28 cellular contexts compared by ENCODE assay signal in the genomic region with DNA sequence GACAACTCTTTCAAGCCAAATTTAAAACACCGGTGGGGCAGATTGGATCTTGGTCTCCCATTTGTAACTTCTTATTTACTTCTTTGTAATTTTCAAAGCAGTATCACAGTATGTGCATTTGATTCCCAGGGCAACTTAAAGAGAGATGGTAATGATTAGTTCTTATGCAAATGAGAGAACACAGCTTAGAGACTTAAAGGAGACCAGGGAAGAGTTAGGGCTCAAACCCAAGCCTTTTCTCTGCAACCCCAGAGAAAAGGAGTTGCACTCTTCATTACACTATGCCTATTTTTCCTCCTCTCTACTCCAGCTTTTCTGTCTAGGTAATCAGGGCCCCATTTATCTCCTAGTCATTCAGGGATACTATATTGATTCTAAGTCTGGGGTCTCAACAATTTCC.
A peak's percentile ranks its signal among the peaks of the same experiment; 100 is the strongest.
DNase-seq lines count a peak whose midpoint lies in the region; ATAC-seq, FAIRE-seq and TF ChIP-seq lines count a peak whose summit lies in the region.
"Had no signal": no experiment of that assay in that cellular context is flagged by ENCODE, and none has a peak within 500 bp of the region (broad histone marks: within the 10 kb centered on the region; RNA-seq: fewer than 3 reads in every experiment).

No MANE protein-coding gene starts in this region.

- no peak overlapping the region for H3K18ac ChIP-seq in H1 (ENCODE audit: extremely low read depth, low read length)

- TF ChIP-seq CTCF in H1 (IDR thresholded peaks at IDR 0.05; ENCODE audit: control extremely low read depth in 1 of 3, insufficient read depth in 1 of 3, low read depth in 1 of 3, low read length in 3 of 3), result no peak
- TF ChIP-seq CTCF in neural progenitor cell (IDR thresholded peaks at IDR 0.05), result no peak

- no peaks in the 10 kb centered on the region for H3K9me3 Mint-ChIP-seq in neural progenitor cell
- H3K9me3 Mint-ChIP-seq in stimulated activated effector memory CD8-positive, alpha-beta T cell treated with anti-CD3 and anti-CD28 coated beads, Interleukin-12 subunit alpha, Interleukin-12 subunit beta, amount 100 ng/mL, for 72 hours, result peaks cover 4% of the 10 kb centered on the region

- no peak overlapping the region for H3K14ac ChIP-seq in H1 (ENCODE audit: insufficient read length)

- H4K5ac ChIP-seq in H1 (ENCODE audit: insufficient read length, low read depth, low read length), result no peak overlapping the region

- H3K27ac Mint-ChIP-seq in neural progenitor cell, result no peak overlapping the region
- no peak overlapping the region for H3K27ac Mint-ChIP-seq in stimulated activated effector memory CD8-positive, alpha-beta T cell treated with anti-CD3 and anti-CD28 coated beads, Interleukin-12 subunit alpha, Interleukin-12 subunit beta, amount 100 ng/mL, for 72 hours
- H3K27ac Mint-ChIP-seq: CD14-positive monocyte; CD4-positive, alpha-beta memory T cell; CD4-positive, CD25-positive, alpha-beta regulatory T cell; CD8-positive, alpha-beta memory T cell had no signal

- H3K23me2 ChIP-seq in H1 (ENCODE audit: low read depth, low read length), result no peaks in the 10 kb centered on the region

- no peaks in the 10 kb centered on the region for H3K9me3 ChIP-seq in HUES48 (ENCODE audit: control insufficient read depth, insufficient read depth, low read length)
- H3K9me3 ChIP-seq in H1 (ENCODE audit: insufficient read depth in 2 of 2, low read depth in 1 of 2, low read length in 1 of 2), result no peaks in the 10 kb centered on the region
- no peaks in the 10 kb centered on the region for H3K9me3 ChIP-seq in neural progenitor cell (ENCODE audit: low read depth)
- H3K9me3 ChIP-seq: BE2C, BLaER1 had no signal

- H3K9ac ChIP-seq in HUES48 (ENCODE audit: low read depth, low read length) (no peak overlapping the region), H1 (replicated peaks in 1 of 4; ENCODE audit: extremely low read depth in 1 of 4, low read depth in 3 of 4, low read length in 3 of 4) (no peak overlapping the region), neural progenitor cell (no peak overlapping the region)
- H3K9ac ChIP-seq: BLaER1 had no signal

- H2AK5ac ChIP-seq in H1 (ENCODE audit: low read depth, low read length), result no peak overlapping the region

- H4K20me1 ChIP-seq in H1 (replicated peaks in 1 of 2; ENCODE audit: control insufficient read depth in 1 of 2, insufficient read depth in 2 of 2, low read length in 2 of 2) (no peaks in the 10 kb centered on the region), neural progenitor cell (ENCODE audit: low read depth) (no peaks in the 10 kb centered on the region)
- H4K20me1 ChIP-seq: BLaER1 had no signal

- H2BK12ac ChIP-seq in H1 (ENCODE audit: low read depth, low read length), result no peak overlapping the region

- no peaks in the 10 kb centered on the region for H3K27me3 Mint-ChIP-seq in neural progenitor cell (ENCODE audit: insufficient read depth, low read depth)
- H3K27me3 Mint-ChIP-seq: CD4-positive, alpha-beta memory T cell; CD4-positive, CD25-positive, alpha-beta regulatory T cell; CD8-positive, alpha-beta memory T cell had no signal

- H3K4ac ChIP-seq in H1 (replicated peaks; ENCODE audit: insufficient read length, low read depth, low read length), result no peak overlapping the region

- H2BK15ac ChIP-seq in H1 (ENCODE audit: low read length), result no peak overlapping the region

- H2AFZ ChIP-seq in H1 (ENCODE audit: low read length) (no peak overlapping the region), neural progenitor cell (replicated peaks) (peak overlapping the region; percentile 14)

- no peak for TF ChIP-seq POLR2A in H1 (IDR thresholded peaks at IDR 0.05; ENCODE audit: control extremely low read depth in 1 of 2, low read depth in 2 of 2, low read length in 2 of 2)

- H3K4me1 Mint-ChIP-seq in neural progenitor cell, result peaks cover 8% of the 10 kb centered on the region
- H3K4me1 Mint-ChIP-seq in stimulated activated effector memory CD8-positive, alpha-beta T cell treated with anti-CD3 and anti-CD28 coated beads, Interleukin-12 subunit alpha, Interleukin-12 subunit beta, amount 100 ng/mL, for 72 hours, result no peaks in the 10 kb centered on the region
- H3K4me1 Mint-ChIP-seq: CD14-positive monocyte; CD4-positive, alpha-beta memory T cell; CD4-positive, CD25-positive, alpha-beta regulatory T cell; CD8-positive, alpha-beta memory T cell had no signal

- H4K8ac ChIP-seq in H1 (ENCODE audit: extremely low read depth, insufficient read depth, low read length), result no peak overlapping the region

- ATAC-seq in stimulated activated effector memory CD8-positive, alpha-beta T cell treated with anti-CD3 and anti-CD28 coated beads, Interleukin-12 subunit alpha, Interleukin-12 subunit beta, amount 100 ng/mL, for 72 hours, result no peak
- ATAC-seq in GM18511 (IDR thresholded peaks at IDR 0.05; ENCODE audit: unreplicated experiment), result no peak
- ATAC-seq: GM12878 had no signal

- no peak overlapping the region for H2BK120ac ChIP-seq in H1 (replicated peaks; ENCODE audit: low read depth, low read length)

- H4K91ac ChIP-seq in H1 (replicated peaks; ENCODE audit: insufficient read length, low read length), result no peak overlapping the region

- H3K27me3 ChIP-seq in HUES48 (ENCODE audit: control insufficient read depth, insufficient read depth, low read length), result peaks cover 35% of the 10 kb centered on the region
- H3K27me3 ChIP-seq in H1 (replicated peaks in 1 of 4; ENCODE audit: control insufficient read depth in 3 of 4, extremely low read depth in 1 of 4, insufficient read depth in 3 of 4, low read length in 3 of 4), result peaks cover 0 to 7% (median 2%) of the 10 kb centered on the region in 4 experiments; a peak in 5 of 7 replicates
- no peaks in the 10 kb centered on the region for H3K27me3 ChIP-seq in neural progenitor cell
- H3K27me3 ChIP-seq: BE2C, BLaER1 had no signal

- no peak overlapping the region for H3K4me3 Mint-ChIP-seq in neural progenitor cell
- no peak overlapping the region for H3K4me3 Mint-ChIP-seq in stimulated activated effector memory CD8-positive, alpha-beta T cell treated with anti-CD3 and anti-CD28 coated beads, Interleukin-12 subunit alpha, Interleukin-12 subunit beta, amount 100 ng/mL, for 72 hours
- H3K4me3 Mint-ChIP-seq: CD14-positive monocyte; CD4-positive, alpha-beta memory T cell; CD4-positive, CD25-positive, alpha-beta regulatory T cell; CD8-positive, alpha-beta memory T cell had no signal

- FAIRE-seq in H1 (lab: Jason Lieb, UNC), result peak; percentile 24
- FAIRE-seq: A204.1, GM12878, GM12892, GM18507, GM19239 had no signal

- H3K4me2 ChIP-seq in H1 (ENCODE audit: insufficient read depth in 1 of 2, low read depth in 2 of 2, low read length in 2 of 2) (no peak overlapping the region), neural progenitor cell (peak overlapping the region; percentile 24)
- H3K4me2 ChIP-seq: BLaER1 had no signal

- TF ChIP-seq RAD21 in H1 (IDR thresholded peaks at IDR 0.05 in 1 of 2, conservative IDR thresholded peaks at IDR 0.05 in 1 of 2; ENCODE audit: low read depth in 2 of 2, low read length in 2 of 2), result no peak

- POLR2A ChIA-PET in H1 (lab: Charles Lee; ENCODE audit: partially characterized antibody), result no interaction called here

- H3K23ac ChIP-seq in H1 (ENCODE audit: insufficient read length), result no peak overlapping the region

- H3K4me3 ChIP-seq in HUES48 (ENCODE audit: low read depth, low read length), result no peak overlapping the region
- H3K4me3 ChIP-seq in H1 (ENCODE audit: extremely low read depth in 1 of 4, insufficient read depth in 2 of 4, low read depth in 3 of 4, low read length in 4 of 4), result no peak overlapping the region
- H3K4me3 ChIP-seq in neural progenitor cell, result no peak overlapping the region
- H3K4me3 ChIP-seq: BLaER1, GM12878 had no signal

- WGBS in H1 (ENCODE audit: extremely low coverage in 1 of 2, insufficient coverage in 1 of 2, insufficient read length in 1 of 2, insufficient replicate concordance in 2 of 2, low coverage in 1 of 2, low lambda C conversion rate in 2 of 2, missing lambda C conversion rate in 1 of 2), 2 experiments, result 38% methylated on average over 1 of the region's 1 CpG; no CpG with 5 or more reads in 1 of the 2 experiments

- H3K36me3 ChIP-seq in HUES48 (ENCODE audit: control insufficient read depth, insufficient read depth, low read length) (no peaks in the 10 kb centered on the region), H1 (ENCODE audit: control insufficient read depth in 2 of 4, insufficient read depth in 4 of 4, low read length in 3 of 4) (no peaks in the 10 kb centered on the region), neural progenitor cell (no peaks in the 10 kb centered on the region)
- H3K36me3 ChIP-seq: BE2C, BLaER1 had no signal

- TF ChIP-seq EP300 in H1 (IDR thresholded peaks at IDR 0.05; ENCODE audit: borderline replicate concordance in 1 of 2, low read depth in 2 of 2, low read length in 2 of 2), result no peak

- no peak overlapping the region for H3K56ac ChIP-seq in H1 (replicated peaks; ENCODE audit: insufficient read length, low read depth, low read length)

- CTCF ChIA-PET in H1 (lab: Charles Lee; ENCODE audit: partially characterized antibody), result no interaction called here

- H3K36me3 Mint-ChIP-seq in neural progenitor cell, result no peaks in the 10 kb centered on the region
- H3K36me3 Mint-ChIP-seq in stimulated activated effector memory CD8-positive, alpha-beta T cell treated with anti-CD3 and anti-CD28 coated beads, Interleukin-12 subunit alpha, Interleukin-12 subunit beta, amount 100 ng/mL, for 72 hours, result no peaks in the 10 kb centered on the region
- H3K36me3 Mint-ChIP-seq: CD14-positive monocyte; CD4-positive, alpha-beta memory T cell; CD4-positive, CD25-positive, alpha-beta regulatory T cell; CD8-positive, alpha-beta memory T cell had no signal

- H3K79me2 ChIP-seq in H1 (ENCODE audit: control insufficient read depth in 1 of 2, insufficient read depth in 2 of 2, low read length in 2 of 2), result no peaks in the 10 kb centered on the region
- no peaks in the 10 kb centered on the region for H3K79me2 ChIP-seq in neural progenitor cell (ENCODE audit: low read depth)

- H3K4me1 ChIP-seq in HUES48 (ENCODE audit: control insufficient read depth, insufficient read depth, low read length), result peaks cover 17% of the 10 kb centered on the region
- no peaks in the 10 kb centered on the region for H3K4me1 ChIP-seq in H1 (replicated peaks in 1 of 4; ENCODE audit: control insufficient read depth in 3 of 4, insufficient read depth in 4 of 4, low read length in 3 of 4)
- peaks cover 14% of the 10 kb centered on the region for H3K4me1 ChIP-seq in neural progenitor cell
- H3K4me1 ChIP-seq: BE2C, BLaER1 had no signal

- peaks cover 8% of the 10 kb centered on the region for H3F3A ChIP-seq in neural progenitor cell (ENCODE audit: low read depth)

- H3K27ac ChIP-seq in HUES48 (ENCODE audit: low read depth, low read length) (peak overlapping the region; percentile 17), H1 (ENCODE audit: low read depth, low read length) (no peak overlapping the region), neural progenitor cell (no peak overlapping the region)
- H3K27ac ChIP-seq: BLaER1 had no signal

- no peak overlapping the region for H2BK5ac ChIP-seq in H1 (ENCODE audit: low read depth, low read length)

- DNase-seq in H1 (ENCODE audit: low read depth in 1 of 2, low spot score in 2 of 2) (no peak), neural progenitor cell (ENCODE audit: low spot score) (no peak), MV-4-11 (lab: John Stamatoyannopoulos, UW) (no peak)
- DNase-seq in stimulated activated effector memory CD8-positive, alpha-beta T cell treated with anti-CD3 and anti-CD28 coated beads, Interleukin-12 subunit alpha, Interleukin-12 subunit beta, amount 100 ng/mL, for 72 hours (ENCODE audit: low spot score in 2 of 2), result no peak
- DNase-seq: 8988T; ACHN; BE2C; C1 segment of cervical spinal cord; CD4-positive, alpha-beta memory T cell; CD4-positive, CD25-positive, alpha-beta regulatory T cell; CD8-positive, alpha-beta memory T cell; COR-L47; DMS 273 treated with DMSO at 0.1 percent for 48 hours; DMS153; DMS53; DMS79; DND-41; EL; GDM1 had no signal

- H3K79me1 ChIP-seq in H1 (ENCODE audit: low read depth, low read length), result no peaks in the 10 kb centered on the region

- H2BK20ac ChIP-seq in H1 (ENCODE audit: low read length), result no peak overlapping the region
